ENCODE assay signal across 17 cellular contexts in the genomic region with DNA sequence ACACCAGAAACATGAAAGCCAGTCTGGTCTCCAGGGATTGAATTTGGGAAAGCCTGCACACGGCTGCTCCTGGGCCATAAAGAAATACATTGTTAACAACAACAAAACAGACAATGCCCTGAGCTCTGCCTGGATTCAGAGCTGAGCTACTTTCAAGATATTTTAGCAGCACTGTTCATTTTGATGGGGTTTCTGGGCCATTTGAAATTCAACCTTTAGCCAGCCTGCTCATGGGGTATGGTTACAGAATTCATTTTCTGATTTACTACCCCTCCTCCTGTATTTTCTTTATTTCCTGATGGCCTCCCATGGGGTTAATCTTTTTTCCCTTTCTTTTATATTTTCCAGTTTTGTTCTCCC. TPM values are rescaled to one million over a fixed set of nuclear protein-coding genes. Genes with fewer than 3 reads are reported as not detected.
DNase-seq lines count a peak whose midpoint lies in the region; ATAC-seq, FAIRE-seq and TF ChIP-seq lines count a peak whose summit lies in the region.
"Had no signal": no experiment of that assay in that cellular context is flagged by ENCODE, and none has a peak within 500 bp of the region (broad histone marks: within the 10 kb centered on the region; RNA-seq: fewer than 3 reads in every experiment).

No MANE protein-coding gene starts in this region.

- peaks cover 7% of the 10 kb centered on the region; the same call in 1 of the 2 replicates for H3K23me2 ChIP-seq in H1 (ENCODE audit: low read depth, low read length)

- no peak overlapping the region for H3K4me3 ChIP-seq in Panc1 (ENCODE audit: low read depth in 2 of 2, low read length in 2 of 2)
- H3K4me3 ChIP-seq in H1 (ENCODE audit: extremely low read depth in 1 of 4, insufficient read depth in 2 of 4, low read depth in 3 of 4, low read length in 4 of 4) = no peak overlapping the region
- H3K4me3 ChIP-seq in suprapubic skin = no peak overlapping the region

- peaks cover 5 to 30% of the 10 kb centered on the region in 2 experiments for H4K20me1 ChIP-seq in H1 (replicated peaks in 1 of 2; ENCODE audit: control insufficient read depth in 1 of 2, insufficient read depth in 2 of 2, low read length in 2 of 2)

- DNase-seq in Panc1 (ENCODE audit: low read depth, low spot score) (no peak), H1 (ENCODE audit: low read depth in 1 of 2, low spot score in 2 of 2) (no peak), mesothelial cell of epicardium (ENCODE audit: low spot score in 2 of 2, unreplicated experiment in 2 of 2) (no peak), suprapubic skin (ENCODE audit: low spot score in 2 of 2) (no peak), NCI-H1417 treated with DMSO at 0.1 percent for 48 hours (lab: John Stamatoyannopoulos, UW) (no peak), sciatic nerve (ENCODE audit: low spot score) (no peak)
- DNase-seq in activated naive CD4-positive, alpha-beta T cell (lab: John Stamatoyannopoulos, UW) = no peak
- DNase-seq: activated CD4-positive, CD25-positive, alpha-beta regulatory T cell; BE2C; NCI-H1105; stimulated activated CD4-positive, alpha-beta T cell treated with anti-CD3 and anti-CD28 coated beads, Interleukin-12 subunit alpha, Interleukin-12 subunit beta, amount 100 ng/mL, for 4 hours; stimulated activated naive CD4-positive, alpha-beta T cell had no signal

- H3K36me3 ChIP-seq in Panc1 (ENCODE audit: control insufficient read depth, insufficient read depth, low read length) = no peaks in the 10 kb centered on the region
- no peaks in the 10 kb centered on the region; a peak in 1 of 8 replicates for H3K36me3 ChIP-seq in H1 (ENCODE audit: control insufficient read depth in 2 of 4, insufficient read depth in 4 of 4, low read length in 3 of 4)
- H3K36me3 ChIP-seq in suprapubic skin = no peaks in the 10 kb centered on the region
- H3K36me3 ChIP-seq: BE2C had no signal

- peaks cover 8% of the 10 kb centered on the region for H3K36me3 Mint-ChIP-seq in mesothelial cell of epicardium
- H3K36me3 Mint-ChIP-seq: memory B cell had no signal

- no peak overlapping the region for H2AK5ac ChIP-seq in H1 (ENCODE audit: low read depth, low read length)

- H2BK5ac ChIP-seq in H1 (ENCODE audit: low read depth, low read length) = no peak overlapping the region

- H3K4me2 ChIP-seq in H1 (ENCODE audit: insufficient read depth in 1 of 2, low read depth in 2 of 2, low read length in 2 of 2) = no peak overlapping the region
- H3K4me2 ChIP-seq: KMS-11 had no signal

- no peaks in the 10 kb centered on the region for H3K27me3 ChIP-seq in Panc1 (ENCODE audit: control insufficient read depth, insufficient read depth, low read length)
- peaks cover 94 to 100% (median 99%) of the 10 kb centered on the region in 4 experiments for H3K27me3 ChIP-seq in H1 (replicated peaks in 1 of 4; ENCODE audit: control insufficient read depth in 3 of 4, extremely low read depth in 1 of 4, insufficient read depth in 3 of 4, low read length in 3 of 4)
- peaks cover 38% of the 10 kb centered on the region for H3K27me3 ChIP-seq in suprapubic skin

- POLR2A ChIA-PET in Panc1 (lab: Charles Lee) = no interaction called here
- POLR2A ChIA-PET in H1 (lab: Charles Lee; ENCODE audit: partially characterized antibody) = interaction anchor here (1.7 kb wide), 1 partner anchor 10 kb away, joined by 6 read pairs; no protein-coding TSS in a partner anchor

- ATAC-seq in Panc1 (no peak), sciatic nerve (no peak), GM19467 (IDR thresholded peaks at IDR 0.05; ENCODE audit: unreplicated experiment) (no peak)

- intact Hi-C loops in Panc1 (cut with micrococcal nuclease; ENCODE audit: unreplicated experiment) = no loop called here
- intact Hi-C loops in sciatic nerve (cut with DNase I) = loop anchor here (5.0 to 10.0 kb wide), 5 partner anchors 65 to 1675 kb away; no protein-coding TSS in a partner anchor

- in situ Hi-C loops in Panc1 (cut with HindIII; ENCODE audit: low pct_unique_long_range_greater_than_20kb, low sequenced_read_pairs) = no loop called here

- H3K4me3 Mint-ChIP-seq in mesothelial cell of epicardium = no peak overlapping the region
- H3K4me3 Mint-ChIP-seq: memory B cell had no signal

- H3K9ac ChIP-seq in H1 (replicated peaks in 1 of 4; ENCODE audit: extremely low read depth in 1 of 4, low read depth in 3 of 4, low read length in 3 of 4) = no peak overlapping the region
- H3K9ac ChIP-seq: KMS-11 had no signal

- H3K27ac ChIP-seq in Panc1 (ENCODE audit: low read length) (0 out of 2 replicates have a peak overlapping the region, but pooled peaks have one; percentile 23), H1 (ENCODE audit: low read depth, low read length) (no peak overlapping the region), suprapubic skin (peak overlapping the region; percentile 12)
- H3K27ac ChIP-seq: KMS-11 had no signal

- H3K9me3 Mint-ChIP-seq in mesothelial cell of epicardium = no peaks in the 10 kb centered on the region
- H3K9me3 Mint-ChIP-seq: memory B cell had no signal

- H3K79me2 ChIP-seq in H1 (ENCODE audit: control insufficient read depth in 1 of 2, insufficient read depth in 2 of 2, low read length in 2 of 2) = no peaks in the 10 kb centered on the region

- no peak overlapping the region for H4K8ac ChIP-seq in H1 (ENCODE audit: extremely low read depth, insufficient read depth, low read length)

- peak overlapping the region; percentile 89 for H3K27ac Mint-ChIP-seq in mesothelial cell of epicardium
- H3K27ac Mint-ChIP-seq: memory B cell had no signal

- H3K4ac ChIP-seq in H1 (replicated peaks; ENCODE audit: insufficient read length, low read depth, low read length) = no peak overlapping the region

- no peaks in the 10 kb centered on the region for H3K79me1 ChIP-seq in H1 (ENCODE audit: low read depth, low read length)

- H4K5ac ChIP-seq in H1 (ENCODE audit: insufficient read length, low read depth, low read length) = no peak overlapping the region

- H2BK120ac ChIP-seq in H1 (replicated peaks; ENCODE audit: low read depth, low read length) = no peak overlapping the region

- FAIRE-seq in H1 (lab: Jason Lieb, UNC) = no peak
- FAIRE-seq: GM18507 had no signal

- BruUV-seq in Panc1 (replicated peaks; lab: Mats Ljungman, UMichigan) = TSS peak; percentile 25

- no peak overlapping the region for H4K91ac ChIP-seq in H1 (replicated peaks; ENCODE audit: insufficient read length, low read length)

- H3K4me1 ChIP-seq in Panc1 (ENCODE audit: control insufficient read depth, insufficient read depth, low read length) (peaks cover 36% of the 10 kb centered on the region), H1 (replicated peaks in 1 of 4; ENCODE audit: control insufficient read depth in 3 of 4, insufficient read depth in 4 of 4, low read length in 3 of 4) (peaks cover 16 to 32% (median 17%) of the 10 kb centered on the region in 4 experiments; a peak in 6 of 7 replicates), suprapubic skin (peaks cover 24% of the 10 kb centered on the region)
- H3K4me1 ChIP-seq: BE2C had no signal

- TF ChIP-seq EP300 in H1 (IDR thresholded peaks at IDR 0.05; ENCODE audit: borderline replicate concordance in 1 of 2, low read depth in 2 of 2, low read length in 2 of 2) = no peak
- no peak for TF ChIP-seq EP300 in suprapubic skin (IDR thresholded peaks at IDR 0.05)

- CTCF ChIA-PET in Panc1 (lab: Charles Lee) (interaction anchor here (2.4 kb wide), 1 partner anchor 23 kb away, joined by 11 read pairs; no protein-coding TSS in a partner anchor), H1 (lab: Charles Lee; ENCODE audit: partially characterized antibody) (interaction anchor here (0.6 to 3.0 kb wide), 6 partner anchors 9 to 1169 kb away, joined by 3 to 12 read pairs (median 4); no protein-coding TSS in a partner anchor)

- TF ChIP-seq POLR2A in H1 (IDR thresholded peaks at IDR 0.05; ENCODE audit: control extremely low read depth in 1 of 2, low read depth in 2 of 2, low read length in 2 of 2) = no peak
- TF ChIP-seq POLR2A in suprapubic skin (IDR thresholded peaks at IDR 0.05) = no peak

- H3K9me3 ChIP-seq in Panc1 (ENCODE audit: control insufficient read depth, insufficient read depth, low read depth, low read length) (no peaks in the 10 kb centered on the region), H1 (ENCODE audit: insufficient read depth in 2 of 2, low read depth in 1 of 2, low read length in 1 of 2) (no peaks in the 10 kb centered on the region), suprapubic skin (no peaks in the 10 kb centered on the region)
- H3K9me3 ChIP-seq: BE2C had no signal

- H3K18ac ChIP-seq in H1 (ENCODE audit: extremely low read depth, low read length) = no peak overlapping the region

- TF ChIP-seq CTCF in Panc1 (IDR thresholded peaks at IDR 0.05) (no peak), H1 (IDR thresholded peaks at IDR 0.05; ENCODE audit: control extremely low read depth in 1 of 3, insufficient read depth in 1 of 3, low read depth in 1 of 3, low read length in 3 of 3) (no peak), mesothelial cell of epicardium (IDR thresholded peaks at IDR 0.05; ENCODE audit: unreplicated experiment) (no peak), suprapubic skin (IDR thresholded peaks at IDR 0.05) (no peak)

- H2BK15ac ChIP-seq in H1 (ENCODE audit: low read length) = no peak overlapping the region

- 50% methylated on average over 1 of the region's 1 CpG; no CpG with 5 or more reads in 1 of the 2 experiments for WGBS in H1 (ENCODE audit: extremely low coverage in 1 of 2, insufficient coverage in 1 of 2, insufficient read length in 1 of 2, insufficient replicate concordance in 2 of 2, low coverage in 1 of 2, low lambda C conversion rate in 2 of 2, missing lambda C conversion rate in 1 of 2), 2 experiments
- WGBS in suprapubic skin = 18% methylated on average over 1 of the region's 1 CpG

- no peak overlapping the region for H2BK20ac ChIP-seq in H1 (ENCODE audit: low read length)

- peaks cover 24% of the 10 kb centered on the region for H3K27me3 Mint-ChIP-seq in mesothelial cell of epicardium (ENCODE audit: low read depth)

- TF ChIP-seq RAD21 in H1 (IDR thresholded peaks at IDR 0.05 in 1 of 2, conservative IDR thresholded peaks at IDR 0.05 in 1 of 2; ENCODE audit: low read depth in 2 of 2, low read length in 2 of 2) = no peak

- peaks cover 75% of the 10 kb centered on the region for H3K4me1 Mint-ChIP-seq in mesothelial cell of epicardium
- H3K4me1 Mint-ChIP-seq: memory B cell had no signal

- H3K56ac ChIP-seq in H1 (replicated peaks; ENCODE audit: insufficient read length, low read depth, low read length) = no peak overlapping the region

- H3K23ac ChIP-seq in H1 (ENCODE audit: insufficient read length) = no peak overlapping the region

- no peak overlapping the region for H3K14ac ChIP-seq in H1 (ENCODE audit: insufficient read length)

- no peak overlapping the region for H2BK12ac ChIP-seq in H1 (ENCODE audit: low read depth, low read length)

- H2AFZ ChIP-seq in H1 (ENCODE audit: low read length) = no peak overlapping the region

RNA-seq across cellular contexts. Expression of a gene that starts 19.4 kb away (rescaled TPM):
- total RNA-seq in Panc1 (2021; ENCODE audit: unreplicated experiment) (53.7 TPM), mesothelial cell of epicardium (126 to 134 TPM (median 128 TPM) in 3 replicates), suprapubic skin (10 to 100 TPM in 2 of 4 donors, 1 to 10 TPM in 2; 4.0 to 12.7 (median 7.1) TPM), sciatic nerve (242 TPM)
- polyA plus RNA-seq in Panc1 (2012; ENCODE audit: insufficient read length) = 108 TPM
- total RNA-seq in H1 (2021; fragmentation: NEBNext Ultra II Directional; extraction: Animal tissue kit (Norgen Biotek cat#: 25700)) = not detected in 2 replicates
- 0.03 and 0.14 TPM in 2 replicates for polyA plus RNA-seq in H1 (2011; rRNA removed)
- polyA plus RNA-seq in H1 (2011; cell fraction: cytosol; rRNA removed) = 0.05 TPM
- polyA plus RNA-seq in H1 (2011; cell fraction: nucleus; rRNA removed) = 0.07 TPM
- polyA plus RNA-seq in H1 (2012, experiment 1 of 2) = 0.21 to 0.88 TPM (median 0.46 TPM) in 4 replicates
- polyA plus RNA-seq in H1 (2012, experiment 2 of 2) = 0.10 TPM
- polyA plus RNA-seq in H1 (2013, experiment 1 of 2) = 0.04 TPM
- polyA plus RNA-seq in H1 (2013, experiment 2 of 2) = 0.04 TPM
- polyA minus RNA-seq in H1 (2011; rRNA and poly(A)+ RNA removed) = 0.03 TPM in 1 of 2 replicates, not detected in the other
- 0.29 TPM for polyA minus RNA-seq in H1 (2011; cell fraction: cytosol; rRNA and poly(A)+ RNA removed)
- polyA minus RNA-seq in H1 (2011; cell fraction: nucleus; rRNA and poly(A)+ RNA removed) = not detected
- total RNA-seq: T-helper 1 cell treated with Interleukin-12 subunit alpha and Interleukin-12 subunit beta and Interleukin-4 antibody, amounts not matched to agents 30 ng/mL and 1 ng/mL, for 36 hours had no signal
